Comparison of ENCODE assay signal across 3 cellular contexts in genomic region chr19:30854207-30854606, GRCh38.
"Had no signal": no experiment of that assay in that cellular context is flagged by ENCODE, and none has a peak within 500 bp of the region (broad histone marks: within the 10 kb centered on the region; RNA-seq: fewer than 3 reads in every experiment).

No MANE protein-coding gene starts in this region.

- DNase-seq: GDM1, GF-D8 had no signal

- H3K4me3 ChIP-seq: GM12878 had no signal

- ATAC-seq: GM12878 had no signal
